Comparison of ENCODE assay signal across 11 cellular contexts in genomic region chr1:241849345-241849695, GRCh38. TPM values are rescaled to one million over a fixed set of nuclear protein-coding genes. Genes with fewer than 3 reads are reported as not detected.
A peak's percentile ranks its signal among the peaks of the same experiment; 100 is the strongest.
DNase-seq lines count a peak whose midpoint lies in the region; ATAC-seq and TF ChIP-seq lines count a peak whose summit lies in the region.
"Had no signal": no experiment of that assay in that cellular context is flagged by ENCODE, and none has a peak within 500 bp of the region (broad histone marks: within the 10 kb centered on the region; RNA-seq: fewer than 3 reads in every experiment).

No MANE protein-coding gene starts in this region.

- H3K27ac ChIP-seq in KOPT-K1 (ENCODE audit: low read depth, low read length, poor library complexity, severe bottlenecking), result peak overlapping the region; percentile 92
- H3K27ac ChIP-seq: upper lobe of left lung had no signal

- H3K27me3 Mint-ChIP-seq in activated naive CD8-positive, alpha-beta T cell treated with anti-CD3 and anti-CD28 coated beads, Interleukin-2, amount 10 ng/mL, durations not matched to agents 7 days and 5 days, result no peaks in the 10 kb centered on the region
- H3K27me3 Mint-ChIP-seq in nephron (ENCODE audit: low read depth), result no peaks in the 10 kb centered on the region

- peaks cover 25% of the 10 kb centered on the region for H3K4me1 Mint-ChIP-seq in activated naive CD8-positive, alpha-beta T cell treated with anti-CD3 and anti-CD28 coated beads, Interleukin-2, amount 10 ng/mL, durations not matched to agents 7 days and 5 days
- peaks cover 22% of the 10 kb centered on the region for H3K4me1 Mint-ChIP-seq in nephron

- H3K27ac Mint-ChIP-seq in activated naive CD8-positive, alpha-beta T cell treated with anti-CD3 and anti-CD28 coated beads, Interleukin-2, amount 10 ng/mL, durations not matched to agents 7 days and 5 days, result peak overlapping the region; percentile 99
- H3K27ac Mint-ChIP-seq in nephron, result peak overlapping the region; percentile 99 to 100 (median 100)

- H3K36me3 ChIP-seq in KOPT-K1 (ENCODE audit: insufficient read depth, low read length), result peaks cover 55% of the 10 kb centered on the region
- H3K36me3 ChIP-seq: upper lobe of left lung had no signal

- POLR2A ChIA-PET in activated naive CD8-positive, alpha-beta T cell treated with anti-CD3 and anti-CD28 coated beads, Interleukin-2, amount 10 ng/mL, durations not matched to agents 7 days and 5 days (lab: Charles Lee), result interaction anchor here (1.3 to 1.5 kb wide), 2 partner anchors 209 to 238 kb away, joined by 3 read pairs; partner anchors contain the start of genes CHML and OPN3

- DNase-seq in NCI-H2107 treated with DMSO at 0.1 percent for 48 hours (lab: John Stamatoyannopoulos, UW; ENCODE audit: unreplicated experiment), result peak; percentile 78
- DNase-seq in NCI-H2107 (lab: John Stamatoyannopoulos, UW), result no peak
- no peak for DNase-seq in activated naive CD8-positive, alpha-beta T cell treated with anti-CD3 and anti-CD28 coated beads, Interleukin-2, amount 10 ng/mL, durations not matched to agents 7 days and 5 days
- DNase-seq in activated gamma-delta T cell treated with Interleukin-2 at 50 U/mL for 16 hours, result no peak
- no peak for DNase-seq in middle frontal gyrus (ENCODE audit: extremely low spot score, low spot score)
- DNase-seq in omental fat pad (ENCODE audit: low spot score), result no peak
- DNase-seq: cerebellar nuclear complex; stimulated activated CD4-positive, alpha-beta T cell treated with anti-CD3 and anti-CD28 coated beads, Interleukin-12 subunit alpha, Interleukin-12 subunit beta, amount 100 ng/mL, for 4 hours; upper lobe of left lung had no signal

- peak overlapping the region; percentile 97 for H3K4me3 Mint-ChIP-seq in activated naive CD8-positive, alpha-beta T cell treated with anti-CD3 and anti-CD28 coated beads, Interleukin-2, amount 10 ng/mL, durations not matched to agents 7 days and 5 days
- H3K4me3 Mint-ChIP-seq in nephron, result peak overlapping the region; percentile 96 to 98 (median 97)

- no peak for ATAC-seq in activated naive CD8-positive, alpha-beta T cell treated with anti-CD3 and anti-CD28 coated beads, Interleukin-2, amount 10 ng/mL, durations not matched to agents 7 days and 5 days (ENCODE audit: low read depth)
- no peak for ATAC-seq in omental fat pad (ENCODE audit: low FRiP score)

- no peaks in the 10 kb centered on the region for H3K9me3 Mint-ChIP-seq in activated naive CD8-positive, alpha-beta T cell treated with anti-CD3 and anti-CD28 coated beads, Interleukin-2, amount 10 ng/mL, durations not matched to agents 7 days and 5 days
- no peaks in the 10 kb centered on the region for H3K9me3 Mint-ChIP-seq in nephron

- TF ChIP-seq CTCF in nephron (IDR thresholded peaks at IDR 0.05; ENCODE audit: unreplicated experiment in 3 of 3) (no peak), omental fat pad (IDR thresholded peaks at IDR 0.05) (no peak)

- H3K36me3 Mint-ChIP-seq in activated naive CD8-positive, alpha-beta T cell treated with anti-CD3 and anti-CD28 coated beads, Interleukin-2, amount 10 ng/mL, durations not matched to agents 7 days and 5 days, result peaks cover 23% of the 10 kb centered on the region
- peaks cover 6% of the 10 kb centered on the region for H3K36me3 Mint-ChIP-seq in nephron (ENCODE audit: low read depth)

- H3K9me3 ChIP-seq in KOPT-K1 (ENCODE audit: insufficient read depth, low read length, poor library complexity, severe bottlenecking), result no peaks in the 10 kb centered on the region
- H3K9me3 ChIP-seq: upper lobe of left lung had no signal

RNA-seq across cellular contexts. Expression of gene EXO1, which starts 1.3 kb away (rescaled TPM):
- total RNA-seq in activated naive CD8-positive, alpha-beta T cell treated with anti-CD3 and anti-CD28 coated beads, Interleukin-2, amount 10 ng/mL, durations not matched to agents 7 days and 5 days, result 10 to 100 TPM; 29.0 to 32.7 TPM
- 1 to 10 TPM in 1 of 4 donors, under 1 TPM in 1, not detected in 2; 0.63 to 1.2 TPM for total RNA-seq in omental fat pad

Comparison
In these comparisons a context has a peak if more than half of its experiments do, and no peak if none do; other contexts are left out.
1. RNA of gene EXO1, which starts 1.3 kb away (total RNA-seq): 29.0 to 32.7 TPM in activated naive CD8-positive, alpha-beta T cell treated with anti-CD3 and anti-CD28 coated beads, Interleukin-2, amount 10 ng/mL, durations not matched to agents 7 days and 5 days; 0.63 to 1.2 TPM in omental fat pad; every median in the first group is over 10 times any median in the second.